In genomic region chr5:111757582-111758283, GRCh38 we compare ENCODE assay signal across 8 cellular contexts. TPM values are rescaled to one million over a fixed set of nuclear protein-coding genes. Genes with fewer than 3 reads are reported as not detected.
DNase-seq lines count a peak whose midpoint lies in the region; ATAC-seq, FAIRE-seq and TF ChIP-seq lines count a peak whose summit lies in the region.

No MANE protein-coding gene starts in this region.

- DNase-seq in GM19239 (ENCODE audit: insufficient read length, low spot score) (peak; percentile 65), NCI-H524 treated with DMSO at 0.1 percent for 48 hours (lab: John Stamatoyannopoulos, UW) (peak; percentile 26), dermis microvascular lymphatic vessel endothelial cell (ENCODE audit: low read depth in 2 of 2) (peak; percentile 17 to 83), lower leg skin (ENCODE audit: low spot score in 2 of 2) (peak; percentile 86 to 98)
- DNase-seq in activated CD4-positive, alpha-beta T cell treated with anti-CD3 and anti-CD28 coated beads, Interleukin-2, amount 50 U/mL, for 48 hours: peak; percentile 74 to 78
- peak; percentile 72 to 79 for DNase-seq in stimulated activated CD4-positive, alpha-beta T cell treated with anti-CD3 and anti-CD28 coated beads, Interleukin-4, amount 100 ng/mL, for 4 hours

- H4K20me1 ChIP-seq in BLaER1 treated with 17β-estradiol and CSF1 and Interleukin-3, amounts not matched to agents 10 nM and 100 nM: no peaks in the 10 kb centered on the region

- intact Hi-C loops in lower leg skin (cut with DNase I; ENCODE audit: low total_unique reads): no loop called here

- peak overlapping the region; percentile 81 to 99 (median 97) for H3K27ac ChIP-seq in BLaER1 treated with 17β-estradiol and CSF1 and Interleukin-3, amounts not matched to agents 10 nM and 100 nM

- H3K4me2 ChIP-seq in BLaER1 treated with 17β-estradiol and CSF1 and Interleukin-3, amounts not matched to agents 10 nM and 100 nM: peak overlapping the region; percentile 60 to 95 (median 71)

- peak; percentile 82 for ATAC-seq in HG03439 (IDR thresholded peaks at IDR 0.05; ENCODE audit: unreplicated experiment)

- peaks cover 0 to under 1% (median 0%) of the 10 kb centered on the region in 11 experiments; a peak in 2 of 22 replicates for H3K9me3 ChIP-seq in BLaER1 treated with 17β-estradiol and CSF1 and Interleukin-3, amounts not matched to agents 10 nM and 100 nM (replicated peaks in 1 of 11)

- H3K27me3 ChIP-seq in BLaER1 treated with 17β-estradiol and CSF1 and Interleukin-3, amounts not matched to agents 10 nM and 100 nM: no peaks in the 10 kb centered on the region

- WGBS in lower leg skin, 2 donors: 0 to 1% methylated on average over 60 to 67 of the region's 88 CpGs

- peak; percentile 96 for FAIRE-seq in GM19239 (lab: Jason Lieb, UNC)

- H3K4me1 ChIP-seq in BLaER1 treated with 17β-estradiol and CSF1 and Interleukin-3, amounts not matched to agents 10 nM and 100 nM: peaks cover 26 to 46% (median 35%) of the 10 kb centered on the region in 10 experiments

- no peak for TF ChIP-seq CTCF in lower leg skin (IDR thresholded peaks at IDR 0.05)

- H3K4me3 ChIP-seq in BLaER1 treated with 17β-estradiol and CSF1 and Interleukin-3, amounts not matched to agents 10 nM and 100 nM: peak overlapping the region; percentile 65 to 86 (median 80)
- peak overlapping the region; percentile 34 for H3K4me3 ChIP-seq in lower leg skin (ENCODE audit: low read depth, poor library complexity, severe bottlenecking)

- no peak for TF ChIP-seq POLR2A in lower leg skin (IDR thresholded peaks at IDR 0.05)

- H3K36me3 ChIP-seq in BLaER1 treated with 17β-estradiol and CSF1 and Interleukin-3, amounts not matched to agents 10 nM and 100 nM: peaks cover 0 to 16% (median 1%) of the 10 kb centered on the region in 11 experiments; a peak in 7 of 22 replicates

- peak overlapping the region; percentile 89 to 99 (median 97) for H3K9ac ChIP-seq in BLaER1 treated with 17β-estradiol and CSF1 and Interleukin-3, amounts not matched to agents 10 nM and 100 nM

RNA-seq across cellular contexts. Expression of gene NREP, which starts 0.7 kb away (rescaled TPM):
- total RNA-seq in dermis microvascular lymphatic vessel endothelial cell (11.2 and 27.1 TPM in 2 replicates), lower leg skin (1 to 10 TPM; 2.2 to 7.3 (median 2.4) TPM)

Comparison
In these comparisons a context has a peak if more than half of its experiments do, and no peak if none do; other contexts are left out.
1. Peak in every context shown above with its lines: DNase-seq, ATAC-seq, H3K4me3 ChIP-seq and H3K27ac ChIP-seq.
2. DNase-seq: peak in every context shown above with its lines; median percentile 92 in lower leg skin; 76 in activated CD4-positive, alpha-beta T cell treated with anti-CD3 and anti-CD28 coated beads, Interleukin-2, amount 50 U/mL, for 48 hours; 76 in stimulated activated CD4-positive, alpha-beta T cell treated with anti-CD3 and anti-CD28 coated beads, Interleukin-4, amount 100 ng/mL, for 4 hours; 65 in GM19239; 50 in dermis microvascular lymphatic vessel endothelial cell; 26 in NCI-H524 treated with DMSO at 0.1 percent for 48 hours.